ENCODE assay signal across 8 cellular contexts in genomic region chr20:2653511-2654383, GRCh38. TPM values are rescaled to one million over a fixed set of nuclear protein-coding genes. Genes with fewer than 3 reads are reported as not detected.
A peak's percentile ranks its signal among the peaks of the same experiment; 100 is the strongest.
DNase-seq lines count a peak whose midpoint lies in the region; ATAC-seq and TF ChIP-seq lines count a peak whose summit lies in the region.

No MANE protein-coding gene starts in this region.

- H3K9ac ChIP-seq in trophoblast cell (ENCODE audit: low read length), result peak overlapping the region; percentile 93

- H4K91ac ChIP-seq in trophoblast cell (ENCODE audit: low read depth, low read length), result no peak overlapping the region

- TF ChIP-seq CTCF in Calu3 (IDR thresholded peaks at IDR 0.05; ENCODE audit: unreplicated experiment) (no peak), Peyer's patch (IDR thresholded peaks at IDR 0.05) (no peak), epithelial cell of proximal tubule (conservative IDR thresholded peaks at IDR 0.05; ENCODE audit: low read depth, low read length) (no peak)

- intact Hi-C loops in Calu3 (cut with micrococcal nuclease; ENCODE audit: unreplicated experiment), result no loop called here

- H2BK12ac ChIP-seq in trophoblast cell (ENCODE audit: low read length), result no peak overlapping the region

- TF ChIP-seq POLR2A in Peyer's patch (IDR thresholded peaks at IDR 0.05), result no peak

- H2BK120ac ChIP-seq in trophoblast cell (ENCODE audit: insufficient read depth, low read length, poor library complexity), result no peak overlapping the region

- no peak for ATAC-seq in GM21786 (IDR thresholded peaks at IDR 0.05; ENCODE audit: unreplicated experiment)

- H3K27me3 Mint-ChIP-seq in Calu3 (ENCODE audit: unreplicated experiment), result no peaks in the 10 kb centered on the region

- peak overlapping the region; percentile 88 for H3K4ac ChIP-seq in trophoblast cell (ENCODE audit: low read depth, low read length)

- H3K23ac ChIP-seq in trophoblast cell (ENCODE audit: low read length), result no peak overlapping the region

- peak overlapping the region; percentile 81 for H3K4me3 Mint-ChIP-seq in Calu3 (ENCODE audit: low read depth, unreplicated experiment)

- H3K4me1 Mint-ChIP-seq in Calu3 (ENCODE audit: low read depth, unreplicated experiment), result peaks cover 9% of the 10 kb centered on the region

- no peak overlapping the region for H3K14ac ChIP-seq in trophoblast cell (ENCODE audit: low read length)

- H2BK5ac ChIP-seq in trophoblast cell (ENCODE audit: low read depth, low read length, poor library complexity), result no peak overlapping the region

- H3K9me3 ChIP-seq in Peyer's patch (no peaks in the 10 kb centered on the region), trophoblast cell (ENCODE audit: insufficient read depth, low read depth, low read length) (no peaks in the 10 kb centered on the region)

- no peak overlapping the region for H3K27ac Mint-ChIP-seq in Calu3 (ENCODE audit: unreplicated experiment)

- WGBS in trophoblast cell (ENCODE audit: extremely low coverage, insufficient coverage, insufficient read length), result no CpG with 5 or more reads among the region's 24 CpGs

- peak overlapping the region in 2 of 4 donors; percentile 94 to 95 for H3K27ac ChIP-seq in Peyer's patch
- no peak overlapping the region for H3K27ac ChIP-seq in trophoblast cell (ENCODE audit: low read depth, low read length)

- no peak for DNase-seq in Calu3
- no peak for DNase-seq in Peyer's patch
- DNase-seq in epithelial cell of proximal tubule (ENCODE audit: low read depth), result no peak
- DNase-seq in trophoblast cell, result no peak
- no peak for DNase-seq in stimulated activated CD4-positive, alpha-beta T cell treated with anti-CD3 and anti-CD28 coated beads, Interleukin-2, amount 100 ng/mL, for 24 hours
- no peak for DNase-seq in activated gamma-delta T cell treated with Interleukin-2 at 50 U/mL for 16 hours
- DNase-seq in NCI-H69 (lab: John Stamatoyannopoulos, UW), result no peak

- CTCF ChIA-PET in Calu3 (lab: Charles Lee), result interaction anchor here (0.6 kb wide), 1 partner anchor 856 kb away, joined by 8 read pairs; no protein-coding TSS in a partner anchor

- peak overlapping the region; percentile 93 for H3K4me2 ChIP-seq in trophoblast cell (ENCODE audit: low read length)

- H3K4me1 ChIP-seq in Peyer's patch (peaks cover 0 to 26% (median 4%) of the 10 kb centered on the region in 4 donors), trophoblast cell (ENCODE audit: control insufficient read depth in 1 of 2, insufficient read depth in 2 of 2, low read length in 2 of 2) (peaks cover 0 to 6% of the 10 kb centered on the region in 2 experiments)

- no peak overlapping the region for H2AFZ ChIP-seq in trophoblast cell (ENCODE audit: insufficient read depth, low read length, poor library complexity)

- no peak overlapping the region for H4K12ac ChIP-seq in trophoblast cell (ENCODE audit: low read depth, low read length)

- peaks cover 54% of the 10 kb centered on the region for H3K36me3 Mint-ChIP-seq in Calu3 (ENCODE audit: insufficient read depth, unreplicated experiment)

- peaks cover 0 to 47% (median 0%) of the 10 kb centered on the region in 3 donors for H3K36me3 ChIP-seq in Peyer's patch
- peaks cover 44 to 50% of the 10 kb centered on the region in 2 experiments for H3K36me3 ChIP-seq in trophoblast cell (ENCODE audit: control insufficient read depth in 1 of 2, insufficient read depth in 2 of 2, low read length in 2 of 2)

- BruUV-seq in Calu3 (replicated peaks; lab: Mats Ljungman, UMichigan), result no TSS peak

- no peak overlapping the region for H2AK5ac ChIP-seq in trophoblast cell (ENCODE audit: low read length)

- no peak overlapping the region for H3K18ac ChIP-seq in trophoblast cell (ENCODE audit: low read length)

- H3K79me1 ChIP-seq in trophoblast cell (ENCODE audit: low read length), result peaks cover 12% of the 10 kb centered on the region

- H3K4me3 ChIP-seq in Peyer's patch, result peak overlapping the region; percentile 65 to 97 (median 72)
- peak overlapping the region; percentile 64 for H3K4me3 ChIP-seq in epithelial cell of proximal tubule (ENCODE audit: low read depth, low read length)
- H3K4me3 ChIP-seq in trophoblast cell (ENCODE audit: low read depth, low read length), result peak overlapping the region; percentile 94

- peaks cover 18% of the 10 kb centered on the region for H3K79me2 ChIP-seq in trophoblast cell (ENCODE audit: control insufficient read depth, insufficient read depth, low read length, poor library complexity)

- no peak overlapping the region for H4K8ac ChIP-seq in trophoblast cell (ENCODE audit: low read depth, low read length)

- H3K27me3 ChIP-seq in Peyer's patch (no peaks in the 10 kb centered on the region), trophoblast cell (ENCODE audit: insufficient read depth, low read length) (no peaks in the 10 kb centered on the region)

- H3K9me3 Mint-ChIP-seq in Calu3 (ENCODE audit: low read depth, unreplicated experiment), result no peaks in the 10 kb centered on the region

RNA-seq across cellular contexts. Expression of gene NOP56, which starts 1.3 kb away (rescaled TPM):
- total RNA-seq in Calu3 (2022), result 303 and 310 TPM in 2 replicates
- total RNA-seq in Peyer's patch, result 100 to 1,000 TPM in 2 of 4 donors, 10 to 100 TPM in 2; 53.8 to 289 (median 94.2) TPM
- 172 and 318 TPM in 2 replicates for total RNA-seq in epithelial cell of proximal tubule
- polyA plus RNA-seq in trophoblast cell (2013), result 148 and 157 TPM in 2 replicates

RNA-seq across cellular contexts. Expression of gene IDH3B, which starts 10.3 kb away (rescaled TPM):
- total RNA-seq in Calu3 (2022) (73.6 and 74.8 TPM in 2 replicates), Peyer's patch (100 to 1,000 TPM; 113 to 156 (median 134) TPM), epithelial cell of proximal tubule (99.3 and 123 TPM in 2 replicates)
- 41.4 and 42.6 TPM in 2 replicates for polyA plus RNA-seq in trophoblast cell (2013)

RNA-seq across cellular contexts. Expression of gene EBF4, which starts 38.8 kb away (rescaled TPM):
- 4.3 and 6.6 TPM in 2 replicates for total RNA-seq in Calu3 (2022)
- total RNA-seq in Peyer's patch, result 10 to 100 TPM in 1 of 4 donors, 1 to 10 TPM in 3; 1.4 to 17.3 (median 5.1) TPM
- total RNA-seq in epithelial cell of proximal tubule, result 0.36 and 2.5 TPM in 2 replicates
- 8.1 TPM in 2 replicates for polyA plus RNA-seq in trophoblast cell (2013)
